In genomic region chr6:43506667-43507471, GRCh38 we compare ENCODE assay signal across 9 cellular contexts. TPM values are rescaled to one million over a fixed set of nuclear protein-coding genes. Genes with fewer than 3 reads are reported as not detected.
DNase-seq lines count a peak whose midpoint lies in the region; ATAC-seq and TF ChIP-seq lines count a peak whose summit lies in the region.
"Had no signal": no experiment of that assay in that cellular context is flagged by ENCODE, and none has a peak within 500 bp of the region (broad histone marks: within the 10 kb centered on the region; RNA-seq: fewer than 3 reads in every experiment).

No MANE protein-coding gene starts in this region.

- peak; percentile 81 for DNase-seq in NCI-H2196 (lab: John Stamatoyannopoulos, UW; ENCODE audit: unreplicated experiment)
- DNase-seq in WERI-Rb-1: peak; percentile 91
- DNase-seq in MCF 10A (ENCODE audit: unreplicated experiment): peak; percentile 80
- DNase-seq in inferior parietal cortex (ENCODE audit: extremely low spot score): peak; percentile 94
- peak; percentile 83 for DNase-seq in stimulated activated CD4-positive, alpha-beta T cell treated with anti-CD3 and anti-CD28 coated beads, Interleukin-15, amount 100 ng/mL, for 24 hours

- H3K4me2 ChIP-seq in DOHH2 (ENCODE audit: low read length): 0 out of 2 replicates have a peak overlapping the region, but pooled peaks have one; percentile 25

- no peak overlapping the region for H3K4me3 Mint-ChIP-seq in MCF 10A (ENCODE audit: unreplicated experiment)

- no peaks in the 10 kb centered on the region for H3K9me3 Mint-ChIP-seq in MCF 10A (ENCODE audit: unreplicated experiment)

- no peaks in the 10 kb centered on the region for H3K9me2 ChIP-seq in DOHH2 (replicated peaks; ENCODE audit: control insufficient read depth, low read length)

- CTCF ChIA-PET in MCF 10A (lab: Yijun Ruan, JAX): interaction anchor here (0.6 to 6.4 kb wide), 48 partner anchors 9 to 918 kb away, joined by 3 to 93 read pairs (median 5); partner anchors contain the start of genes DLK2 and POLR1C

- peaks cover 12% of the 10 kb centered on the region; the same call in 1 of the 2 replicates for H3F3A ChIP-seq in DOHH2 (ENCODE audit: control insufficient read depth, insufficient read depth)

- intact Hi-C loops in MCF 10A (cut with micrococcal nuclease): loop anchor here (1.0 kb wide), 3 partner anchors 53 to 244 kb away; no protein-coding TSS in a partner anchor

- no peaks in the 10 kb centered on the region for H3K9me3 ChIP-seq in DOHH2 (ENCODE audit: control insufficient read depth, insufficient read depth, low read length)
- H3K9me3 ChIP-seq in WERI-Rb-1 (ENCODE audit: severe bottlenecking): no peaks in the 10 kb centered on the region

- peaks cover 11% of the 10 kb centered on the region for H3K4me1 Mint-ChIP-seq in MCF 10A (ENCODE audit: insufficient read depth, unreplicated experiment)

- no peaks in the 10 kb centered on the region for H3K27me3 Mint-ChIP-seq in MCF 10A (ENCODE audit: insufficient read depth, unreplicated experiment)

- ATAC-seq in HG02588 (IDR thresholded peaks at IDR 0.05; ENCODE audit: unreplicated experiment) (peak; percentile 39), HG03520 (IDR thresholded peaks at IDR 0.05; ENCODE audit: unreplicated experiment) (no peak)

- peaks cover 33% of the 10 kb centered on the region for H3K4me1 ChIP-seq in DOHH2 (ENCODE audit: control insufficient read depth, low read length)

- no peaks in the 10 kb centered on the region for H4K20me1 ChIP-seq in DOHH2 (ENCODE audit: control insufficient read depth, insufficient read depth, low read depth, low read length)

- no peaks in the 10 kb centered on the region for H3K79me2 ChIP-seq in DOHH2 (ENCODE audit: control insufficient read depth, low read length)

- BruUV-seq in MCF 10A (replicated peaks; lab: Mats Ljungman, UMichigan): no TSS peak

- POLR2A ChIA-PET in MCF 10A (lab: Yijun Ruan, JAX): interaction anchor here (0.6 to 3.3 kb wide), 18 partner anchors 9 to 277 kb away, joined by 3 to 29 read pairs (median 4); partner anchors contain the start of genes DLK2, DNPH1, POLR1C and TJAP1

- H3K27ac Mint-ChIP-seq in MCF 10A (ENCODE audit: low read depth, unreplicated experiment): no peak overlapping the region

- peaks cover 50% of the 10 kb centered on the region for H3K36me3 Mint-ChIP-seq in MCF 10A (ENCODE audit: insufficient read depth, unreplicated experiment)

- peaks cover 14% of the 10 kb centered on the region for H3K27me3 ChIP-seq in DOHH2 (ENCODE audit: control insufficient read depth, low read length)
- H3K27me3 ChIP-seq in WERI-Rb-1 (ENCODE audit: insufficient read depth, low read depth, severe bottlenecking): peaks cover 12% of the 10 kb centered on the region

- H3K4me3 ChIP-seq in DOHH2 (ENCODE audit: low read length) (no peak overlapping the region), WERI-Rb-1 (ENCODE audit: low read depth, low read length) (no peak overlapping the region)

- H3K27ac ChIP-seq in DOHH2 (ENCODE audit: low read depth, low read length) (0 out of 2 replicates have a peak overlapping the region, but pooled peaks have one; percentile 6), WERI-Rb-1 (no peak overlapping the region)
- H3K27ac ChIP-seq: epithelial cell of prostate had no signal

- TF ChIP-seq CTCF in DOHH2 (IDR thresholded peaks at IDR 0.05; ENCODE audit: low read depth, low read length, poor library complexity, severe bottlenecking) (peak; percentile 96), WERI-Rb-1 (IDR thresholded peaks at IDR 0.05; ENCODE audit: low read depth, low read length) (peak; percentile 99), MCF 10A (IDR thresholded peaks at IDR 0.05; ENCODE audit: unreplicated experiment) (peak; percentile 94)

- H3K36me3 ChIP-seq in DOHH2 (ENCODE audit: control insufficient read depth, low read length): peaks cover 45% of the 10 kb centered on the region
- peaks cover 53% of the 10 kb centered on the region for H3K36me3 ChIP-seq in WERI-Rb-1

RNA-seq across cellular contexts. Expression of gene LRRC73, which starts 3.3 kb away (rescaled TPM):
- total RNA-seq in MCF 10A (2022): 0.37 and 1.2 TPM in 2 replicates

RNA-seq across cellular contexts. Expression of gene YIPF3, which starts 9.9 kb away (rescaled TPM):
- 65.1 and 72.9 TPM in 2 replicates for total RNA-seq in MCF 10A (2022)

RNA-seq across cellular contexts. Expression of gene POLR1C, which starts 10.0 kb away (rescaled TPM):
- 54.9 and 63.6 TPM in 2 replicates for total RNA-seq in MCF 10A (2022)

RNA-seq across cellular contexts. Expression of gene TJAP1, which starts 29.5 kb away (rescaled TPM):
- 70.9 and 78.9 TPM in 2 replicates for total RNA-seq in MCF 10A (2022)

RNA-seq across cellular contexts. Expression of gene DLK2, which starts 51.5 kb away (rescaled TPM):
- total RNA-seq in MCF 10A (2022): 13.6 and 30.2 TPM in 2 replicates
